In genomic region chr6:41894366-41895299, GRCh38 we compare ENCODE assay signal across 2 cellular contexts.
A peak's percentile ranks its signal among the peaks of the same experiment; 100 is the strongest.
TF ChIP-seq lines count a peak whose summit lies in the region.

No MANE protein-coding gene starts in this region.

TF ChIP-seq in K562, 482 proteins besides CTCF, POLR2A, EP300 and RAD21 (continued from another document and continues in another):
- TF ChIP-seq ZNF318 (IDR thresholded peaks at IDR 0.05; ENCODE audit: borderline replicate concordance in 1 of 2, low read depth in 1 of 2) (no peak), HBP1 (CRISPR knock-in tag; IDR thresholded peaks at IDR 0.05) (peak; percentile 79), ZNF41 (CRISPR knock-in tag; conservative IDR thresholded peaks at IDR 0.05) (no peak), CREB3 (tag; conservative IDR thresholded peaks at IDR 0.05; ENCODE audit: low read depth) (no peak), ZNF764 (CRISPR knock-in tag; IDR thresholded peaks at IDR 0.05; ENCODE audit: low read depth) (no peak), FOXA3 (CRISPR knock-in tag; conservative IDR thresholded peaks at IDR 0.05 in 1 of 2, IDR thresholded peaks at IDR 0.05 in 1 of 2) (no peak), ZNF263 (CRISPR knock-in tag; IDR thresholded peaks at IDR 0.05; ENCODE audit: borderline replicate concordance) (no peak)
- TF ChIP-seq, protein P1, sequence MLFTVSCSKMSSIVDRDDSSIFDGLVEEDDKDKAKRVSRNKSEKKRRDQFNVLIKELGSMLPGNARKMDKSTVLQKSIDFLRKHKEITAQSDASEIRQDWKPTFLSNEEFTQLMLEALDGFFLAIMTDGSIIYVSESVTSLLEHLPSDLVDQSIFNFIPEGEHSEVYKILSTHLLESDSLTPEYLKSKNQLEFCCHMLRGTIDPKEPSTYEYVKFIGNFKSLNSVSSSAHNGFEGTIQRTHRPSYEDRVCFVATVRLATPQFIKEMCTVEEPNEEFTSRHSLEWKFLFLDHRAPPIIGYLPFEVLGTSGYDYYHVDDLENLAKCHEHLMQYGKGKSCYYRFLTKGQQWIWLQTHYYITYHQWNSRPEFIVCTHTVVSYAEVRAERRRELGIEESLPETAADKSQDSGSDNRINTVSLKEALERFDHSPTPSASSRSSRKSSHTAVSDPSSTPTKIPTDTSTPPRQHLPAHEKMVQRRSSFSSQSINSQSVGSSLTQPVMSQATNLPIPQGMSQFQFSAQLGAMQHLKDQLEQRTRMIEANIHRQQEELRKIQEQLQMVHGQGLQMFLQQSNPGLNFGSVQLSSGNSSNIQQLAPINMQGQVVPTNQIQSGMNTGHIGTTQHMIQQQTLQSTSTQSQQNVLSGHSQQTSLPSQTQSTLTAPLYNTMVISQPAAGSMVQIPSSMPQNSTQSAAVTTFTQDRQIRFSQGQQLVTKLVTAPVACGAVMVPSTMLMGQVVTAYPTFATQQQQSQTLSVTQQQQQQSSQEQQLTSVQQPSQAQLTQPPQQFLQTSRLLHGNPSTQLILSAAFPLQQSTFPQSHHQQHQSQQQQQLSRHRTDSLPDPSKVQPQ (CRISPR knock-in tag; IDR thresholded peaks at IDR 0.05; ENCODE audit: borderline replicate concordance): no peak

TF ChIP-seq in HepG2, 621 proteins besides CTCF, POLR2A, EP300 and RAD21 (continued from another document):
- TF ChIP-seq HDAC2 (CRISPR knock-in tag; IDR thresholded peaks at IDR 0.05) (0 out of 2 replicates have a peak, but pooled peaks have one; percentile 21), FOXA3 (CRISPR knock-in tag; IDR thresholded peaks at IDR 0.05) (no peak)
